Comparison of ENCODE assay signal across 22 cellular contexts in genomic region chr22:35575116-35575748, GRCh38. TPM values are rescaled to one million over a fixed set of nuclear protein-coding genes. Genes with fewer than 3 reads are reported as not detected.
DNase-seq lines count a peak whose midpoint lies in the region; ATAC-seq and TF ChIP-seq lines count a peak whose summit lies in the region.
"Had no signal": no experiment of that assay in that cellular context is flagged by ENCODE, and none has a peak within 500 bp of the region (broad histone marks: within the 10 kb centered on the region; RNA-seq: fewer than 3 reads in every experiment).

No MANE protein-coding gene starts in this region.

- no peak overlapping the region for H3K27ac Mint-ChIP-seq in activated naive CD8-positive, alpha-beta T cell treated with anti-CD3 and anti-CD28 coated beads, Interleukin-2, amount 10 ng/mL, durations not matched to agents 7 days and 5 days
- H3K27ac Mint-ChIP-seq in stimulated activated effector memory CD8-positive, alpha-beta T cell treated with anti-CD3 and anti-CD28 coated beads, Interleukin-12 subunit alpha, Interleukin-12 subunit beta, amount 100 ng/mL, for 72 hours, result no peak overlapping the region
- H3K27ac Mint-ChIP-seq: activated CD4-positive, alpha-beta T cell treated with anti-CD3 and anti-CD28 coated beads, Interleukin-2, amount 10 ng/mL, durations not matched to agents 7 days and 5 days; activated naive CD8-positive, alpha-beta T cell had no signal

- WGBS in lower leg skin, 2 donors, result 50 to 72% methylated on average over 13 to 15 of the region's 15 CpGs

- no peaks in the 10 kb centered on the region for H3K79me2 ChIP-seq in Karpas-422 (ENCODE audit: low read length)

- H3K4me3 ChIP-seq in right atrium auricular region, result no peak overlapping the region
- no peak overlapping the region for H3K4me3 ChIP-seq in Karpas-422 (ENCODE audit: low read length)
- H3K4me3 ChIP-seq in lower leg skin (ENCODE audit: low read depth, poor library complexity, severe bottlenecking), result no peak overlapping the region
- H3K4me3 ChIP-seq: heart right ventricle, SJCRH30, suprapubic skin had no signal

- no peaks in the 10 kb centered on the region for H3K36me3 Mint-ChIP-seq in activated naive CD8-positive, alpha-beta T cell treated with anti-CD3 and anti-CD28 coated beads, Interleukin-2, amount 10 ng/mL, durations not matched to agents 7 days and 5 days
- H3K36me3 Mint-ChIP-seq in stimulated activated effector memory CD8-positive, alpha-beta T cell treated with anti-CD3 and anti-CD28 coated beads, Interleukin-12 subunit alpha, Interleukin-12 subunit beta, amount 100 ng/mL, for 72 hours, result no peaks in the 10 kb centered on the region
- H3K36me3 Mint-ChIP-seq: activated naive CD8-positive, alpha-beta T cell had no signal

- no peak overlapping the region for H3K4me3 Mint-ChIP-seq in activated naive CD8-positive, alpha-beta T cell treated with anti-CD3 and anti-CD28 coated beads, Interleukin-2, amount 10 ng/mL, durations not matched to agents 7 days and 5 days
- H3K4me3 Mint-ChIP-seq in stimulated activated effector memory CD8-positive, alpha-beta T cell treated with anti-CD3 and anti-CD28 coated beads, Interleukin-12 subunit alpha, Interleukin-12 subunit beta, amount 100 ng/mL, for 72 hours, result no peak overlapping the region
- H3K4me3 Mint-ChIP-seq: activated CD4-positive, alpha-beta T cell treated with anti-CD3 and anti-CD28 coated beads, Interleukin-2, amount 10 ng/mL, durations not matched to agents 7 days and 5 days; activated naive CD8-positive, alpha-beta T cell; nephron had no signal

- H3K9ac ChIP-seq in Karpas-422 (ENCODE audit: low read length), result no peak overlapping the region

- H3K4me2 ChIP-seq in Karpas-422 (ENCODE audit: low read depth, low read length, poor library complexity, severe bottlenecking), result no peak overlapping the region

- H3K9me2 ChIP-seq in Karpas-422 (replicated peaks; ENCODE audit: insufficient read depth, low read length), result no peaks in the 10 kb centered on the region

- intact Hi-C loops in Right ventricle myocardium superior (cut with DNase I), result no loop called here
- intact Hi-C loops in lower leg skin (cut with DNase I; ENCODE audit: low total_unique reads), result loop anchor here (5.0 kb wide), 1 partner anchor 143 kb away; no protein-coding TSS in a partner anchor

- ATAC-seq in Right ventricle myocardium superior (ENCODE audit: poor library complexity), result peak; percentile 32
- peak; percentile 36 for ATAC-seq in activated naive CD8-positive, alpha-beta T cell treated with anti-CD3 and anti-CD28 coated beads, Interleukin-2, amount 10 ng/mL, durations not matched to agents 7 days and 5 days (ENCODE audit: low read depth)
- ATAC-seq in stimulated activated effector memory CD8-positive, alpha-beta T cell treated with anti-CD3 and anti-CD28 coated beads, Interleukin-12 subunit alpha, Interleukin-12 subunit beta, amount 100 ng/mL, for 72 hours, result peak; percentile 35
- no peak for ATAC-seq in esophagus mucosa

- H3K4me1 Mint-ChIP-seq in activated naive CD8-positive, alpha-beta T cell treated with anti-CD3 and anti-CD28 coated beads, Interleukin-2, amount 10 ng/mL, durations not matched to agents 7 days and 5 days, result no peaks in the 10 kb centered on the region
- H3K4me1 Mint-ChIP-seq in stimulated activated effector memory CD8-positive, alpha-beta T cell treated with anti-CD3 and anti-CD28 coated beads, Interleukin-12 subunit alpha, Interleukin-12 subunit beta, amount 100 ng/mL, for 72 hours, result no peaks in the 10 kb centered on the region
- H3K4me1 Mint-ChIP-seq: activated CD4-positive, alpha-beta T cell treated with anti-CD3 and anti-CD28 coated beads, Interleukin-2, amount 10 ng/mL, durations not matched to agents 7 days and 5 days; nephron had no signal

- H3K27ac ChIP-seq in right atrium auricular region (no peak overlapping the region), Karpas-422 (ENCODE audit: low read length) (no peak overlapping the region)
- H3K27ac ChIP-seq: heart right ventricle, SJCRH30, suprapubic skin had no signal

- H3K27me3 Mint-ChIP-seq in activated naive CD8-positive, alpha-beta T cell treated with anti-CD3 and anti-CD28 coated beads, Interleukin-2, amount 10 ng/mL, durations not matched to agents 7 days and 5 days, result peaks cover 5% of the 10 kb centered on the region
- H3K27me3 Mint-ChIP-seq: activated CD4-positive, alpha-beta T cell treated with anti-CD3 and anti-CD28 coated beads, Interleukin-2, amount 10 ng/mL, durations not matched to agents 7 days and 5 days; activated naive CD8-positive, alpha-beta T cell had no signal

- H3K4me1 ChIP-seq in right atrium auricular region, result no peaks in the 10 kb centered on the region
- H3K4me1 ChIP-seq in Karpas-422 (ENCODE audit: low read length), result peaks cover 5% of the 10 kb centered on the region; the same call in 1 of the 2 replicates
- H3K4me1 ChIP-seq: SJCRH30, suprapubic skin had no signal

- no peaks in the 10 kb centered on the region for H4K20me1 ChIP-seq in Karpas-422 (ENCODE audit: insufficient read depth, low read depth, low read length)

- no peak overlapping the region for H2AFZ ChIP-seq in Karpas-422 (ENCODE audit: low read length)

- no peak for TF ChIP-seq POLR2A in lower leg skin (IDR thresholded peaks at IDR 0.05)

- TF ChIP-seq CTCF in right atrium auricular region (IDR thresholded peaks at IDR 0.05), result no peak
- no peak for TF ChIP-seq CTCF in lower leg skin (IDR thresholded peaks at IDR 0.05)

- no peak for DNase-seq in Right ventricle myocardium superior
- DNase-seq in right atrium auricular region (ENCODE audit: low spot score), result no peak
- DNase-seq in Karpas-422, result peak; percentile 52
- DNase-seq in activated naive CD8-positive, alpha-beta T cell treated with anti-CD3 and anti-CD28 coated beads, Interleukin-2, amount 10 ng/mL, durations not matched to agents 7 days and 5 days, result no peak
- DNase-seq in stimulated activated effector memory CD8-positive, alpha-beta T cell treated with anti-CD3 and anti-CD28 coated beads, Interleukin-12 subunit alpha, Interleukin-12 subunit beta, amount 100 ng/mL, for 72 hours (ENCODE audit: low spot score in 2 of 2), result no peak
- DNase-seq in activated effector memory CD4-positive, alpha-beta T cell treated with Interleukin-2 at 50 U/mL for 16 hours, result no peak
- DNase-seq in lower leg skin (ENCODE audit: low spot score in 2 of 2), result no peak
- DNase-seq: activated CD4-positive, alpha-beta T cell treated with anti-CD3 and anti-CD28 coated beads, Interleukin-2, amount 10 ng/mL, durations not matched to agents 7 days and 5 days; activated T-cell treated with anti-CD3 and anti-CD28 coated beads, Interleukin-2, amount 50 U/mL, for 1 hour; effector CD8-positive, alpha-beta T cell; GDM1; HCEC 1CT; heart right ventricle; NCI-H1092; NCI-H2227 treated with DMSO at 0.1 percent for 48 hours; right cardiac atrium; SJCRH30; T1000 had no signal

- POLR2A ChIA-PET in activated naive CD8-positive, alpha-beta T cell treated with anti-CD3 and anti-CD28 coated beads, Interleukin-2, amount 10 ng/mL, durations not matched to agents 7 days and 5 days (lab: Charles Lee), result no interaction called here

- no peaks in the 10 kb centered on the region for H3K27me3 ChIP-seq in right atrium auricular region
- no peaks in the 10 kb centered on the region for H3K27me3 ChIP-seq in Karpas-422 (ENCODE audit: low read length)
- H3K27me3 ChIP-seq: heart right ventricle, SJCRH30, suprapubic skin had no signal

- H3K9me3 ChIP-seq in right atrium auricular region (no peaks in the 10 kb centered on the region), Karpas-422 (ENCODE audit: low read length) (no peaks in the 10 kb centered on the region)
- H3K9me3 ChIP-seq: heart right ventricle, SJCRH30, suprapubic skin had no signal

- H3K36me3 ChIP-seq in right atrium auricular region (no peaks in the 10 kb centered on the region), Karpas-422 (ENCODE audit: insufficient read depth, low read length) (no peaks in the 10 kb centered on the region)
- H3K36me3 ChIP-seq: heart right ventricle, SJCRH30, suprapubic skin had no signal

- no peaks in the 10 kb centered on the region for H3K9me3 Mint-ChIP-seq in activated naive CD8-positive, alpha-beta T cell treated with anti-CD3 and anti-CD28 coated beads, Interleukin-2, amount 10 ng/mL, durations not matched to agents 7 days and 5 days
- peaks cover 4% of the 10 kb centered on the region for H3K9me3 Mint-ChIP-seq in stimulated activated effector memory CD8-positive, alpha-beta T cell treated with anti-CD3 and anti-CD28 coated beads, Interleukin-12 subunit alpha, Interleukin-12 subunit beta, amount 100 ng/mL, for 72 hours
- H3K9me3 Mint-ChIP-seq: activated CD4-positive, alpha-beta T cell treated with anti-CD3 and anti-CD28 coated beads, Interleukin-2, amount 10 ng/mL, durations not matched to agents 7 days and 5 days; nephron had no signal

RNA-seq across cellular contexts. Expression of gene RASD2, which starts 34.6 kb away (rescaled TPM):
- 9.4 TPM for total RNA-seq in Right ventricle myocardium superior
- 1 to 10 TPM in 1 of 2 donors, under 1 TPM in 1; 0.94 to 3.1 TPM for total RNA-seq in right atrium auricular region
- not detected in 2 replicates for total RNA-seq in Karpas-422 (2014; rRNA removed; shearing (Covaris generic); ENCODE audit: low replicate concordance)
- total RNA-seq in activated naive CD8-positive, alpha-beta T cell treated with anti-CD3 and anti-CD28 coated beads, Interleukin-2, amount 10 ng/mL, durations not matched to agents 7 days and 5 days, result not detected
- total RNA-seq in lower leg skin, result 1 to 10 TPM in 2 of 4 donors, under 1 TPM in 2; 0.27 to 3.2 (median 1.4) TPM
- 0.28 TPM for total RNA-seq in esophagus mucosa
- total RNA-seq: activated CD4-positive, alpha-beta T cell treated with anti-CD3 and anti-CD28 coated beads, Interleukin-2, amount 10 ng/mL, durations not matched to agents 7 days and 5 days; SJCRH30 had no signal

RNA-seq across cellular contexts. Expression of gene MB, which starts 41.9 kb away (rescaled TPM):
- total RNA-seq in Right ventricle myocardium superior (19,506 TPM), right atrium auricular region (1,000 to 10,000 TPM; 6,650 to 9,762 TPM), lower leg skin (10 to 100 TPM in 2 of 4 donors, 1 to 10 TPM in 2; 2.2 to 23.4 (median 9.6) TPM), esophagus mucosa (7.7 TPM)
- total RNA-seq in Karpas-422 (2014; rRNA removed; shearing (Covaris generic); ENCODE audit: low replicate concordance), result not detected in 2 replicates
- total RNA-seq in activated naive CD8-positive, alpha-beta T cell treated with anti-CD3 and anti-CD28 coated beads, Interleukin-2, amount 10 ng/mL, durations not matched to agents 7 days and 5 days, result not detected

Comparison
In these comparisons a context has a peak if more than half of its experiments do, and no peak if none do; other contexts are left out.
1. RNA of gene MB, which starts 41.9 kb away (total RNA-seq): 19,506 TPM in Right ventricle myocardium superior (single experiment) and 6,650 to 9,762 TPM in right atrium auricular region; 2.2 to 23.4 TPM in lower leg skin, 7.7 TPM in esophagus mucosa (single experiment), not detected in activated naive CD8-positive, alpha-beta T cell treated with anti-CD3 and anti-CD28 coated beads, Interleukin-2, amount 10 ng/mL, durations not matched to agents 7 days and 5 days and not detected in Karpas-422; every median in the first group is over 100 times any median in the second.